Comparison of ENCODE assay signal across 21 cellular contexts in the genomic region with DNA sequence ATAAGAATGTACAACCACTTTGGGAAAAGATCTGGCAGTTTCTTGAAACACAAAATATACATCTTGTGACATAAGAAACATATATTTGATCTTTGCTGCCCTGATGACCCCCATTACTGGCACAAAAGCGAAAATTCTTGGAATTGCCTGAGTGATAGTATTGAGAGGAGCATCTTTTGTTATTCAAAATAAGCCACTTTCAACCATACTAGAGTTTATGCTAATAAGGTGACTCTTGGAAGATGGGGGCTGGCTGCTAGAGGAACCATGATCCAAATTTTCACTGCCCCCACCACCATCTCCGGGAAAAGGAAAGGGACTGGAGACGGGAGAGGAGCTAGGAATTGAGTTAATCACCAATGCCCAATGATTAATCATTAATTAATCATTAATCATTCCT.
"Had no signal": no experiment of that assay in that cellular context is flagged by ENCODE, and none has a peak within 500 bp of the region (broad histone marks: within the 10 kb centered on the region; RNA-seq: fewer than 3 reads in every experiment).

No MANE protein-coding gene starts in this region.

- H3K4me3 Mint-ChIP-seq: activated CD4-positive, alpha-beta T cell treated with anti-CD3 and anti-CD28 coated beads, Interleukin-2, amount 10 ng/mL, durations not matched to agents 24 days and 14 days; activated CD8-positive, alpha-beta memory T cell treated with anti-CD3 and anti-CD28 coated beads, Interleukin-2, amount 10 ng/mL, durations not matched to agents 7 days and 5 days; activated CD8-positive, alpha-beta T cell treated with anti-CD3 and anti-CD28 coated beads for 36 hours; activated naive CD8-positive, alpha-beta T cell treated with anti-CD3 and anti-CD28 coated beads, Interleukin-2, amount 50 U/mL, for 24 hours; natural killer cell; T-helper 1 cell treated with Interleukin-12 subunit alpha and Interleukin-12 subunit beta and Interleukin-4 antibody, amounts not matched to agents 30 μg/mL and 1 μg/mL, for 36 hours had no signal

- H3K27me3 ChIP-seq: foreskin keratinocyte, spleen, upper lobe of right lung had no signal

- H3K27ac ChIP-seq: foreskin keratinocyte, spleen, upper lobe of right lung had no signal

- DNase-seq: activated CD4-positive, alpha-beta T cell treated with anti-CD3 and anti-CD28 coated beads, Interleukin-2, amount 10 ng/mL, durations not matched to agents 24 days and 14 days; activated CD8-positive, alpha-beta memory T cell treated with anti-CD3 and anti-CD28 coated beads, Interleukin-2, amount 10 ng/mL, durations not matched to agents 7 days and 5 days; activated CD8-positive, alpha-beta T cell treated with anti-CD3 and anti-CD28 coated beads for 36 hours; activated effector memory CD4-positive, alpha-beta T cell treated with anti-CD3 and anti-CD28 coated beads, Interleukin-2, amount 50 U/mL, for 16 hours; activated naive CD4-positive, alpha-beta T cell treated with anti-CD3 and anti-CD28 coated beads, Interleukin-2, amount 50 U/mL, for 16 hours; activated naive CD8-positive, alpha-beta T cell treated with anti-CD3 and anti-CD28 coated beads, Interleukin-2, amount 50 U/mL, for 24 hours; activated T-cell treated with anti-CD3 and anti-CD28 coated beads for 4 hours; cerebellar nuclear complex; cortex of kidney; erythroblast; foreskin keratinocyte; hippocampal formation; left ventricle myocardium superior; midbrain; natural killer cell; spleen; stimulated activated CD4-positive, alpha-beta T cell treated with anti-CD3 and anti-CD28 coated beads, Interleukin-4, amount 100 ng/mL, for 4 hours; stimulated activated naive CD8-positive, alpha-beta T cell treated with anti-CD3 and anti-CD28 coated beads, Interleukin-15, Interleukin-2, amounts not matched to agents 100 U/mL and 50 U/mL, for 24 hours; upper lobe of right lung had no signal

- H3K36me3 Mint-ChIP-seq: natural killer cell had no signal

- H3K36me3 ChIP-seq: upper lobe of right lung had no signal

- H3K27me3 Mint-ChIP-seq: activated CD4-positive, alpha-beta T cell treated with anti-CD3 and anti-CD28 coated beads, Interleukin-2, amount 10 ng/mL, durations not matched to agents 24 days and 14 days; activated CD8-positive, alpha-beta memory T cell treated with anti-CD3 and anti-CD28 coated beads, Interleukin-2, amount 10 ng/mL, durations not matched to agents 7 days and 5 days; activated CD8-positive, alpha-beta T cell treated with anti-CD3 and anti-CD28 coated beads for 36 hours; activated naive CD8-positive, alpha-beta T cell treated with anti-CD3 and anti-CD28 coated beads, Interleukin-2, amount 50 U/mL, for 24 hours; progenitor cell of endocrine pancreas had no signal

- H3K27ac Mint-ChIP-seq: activated CD4-positive, alpha-beta T cell treated with anti-CD3 and anti-CD28 coated beads, Interleukin-2, amount 10 ng/mL, durations not matched to agents 24 days and 14 days; activated CD8-positive, alpha-beta memory T cell treated with anti-CD3 and anti-CD28 coated beads, Interleukin-2, amount 10 ng/mL, durations not matched to agents 7 days and 5 days; activated CD8-positive, alpha-beta T cell treated with anti-CD3 and anti-CD28 coated beads for 36 hours; activated naive CD8-positive, alpha-beta T cell treated with anti-CD3 and anti-CD28 coated beads, Interleukin-2, amount 50 U/mL, for 24 hours; natural killer cell; progenitor cell of endocrine pancreas; T-helper 1 cell treated with Interleukin-12 subunit alpha and Interleukin-12 subunit beta and Interleukin-4 antibody, amounts not matched to agents 30 μg/mL and 1 μg/mL, for 36 hours had no signal

- H3K4me3 ChIP-seq: spleen, upper lobe of right lung had no signal

- ATAC-seq: activated CD8-positive, alpha-beta memory T cell treated with anti-CD3 and anti-CD28 coated beads, Interleukin-2, amount 10 ng/mL, durations not matched to agents 7 days and 5 days; activated CD8-positive, alpha-beta T cell treated with anti-CD3 and anti-CD28 coated beads for 36 hours; activated naive CD8-positive, alpha-beta T cell treated with anti-CD3 and anti-CD28 coated beads, Interleukin-2, amount 50 U/mL, for 24 hours; foreskin keratinocyte; left ventricle myocardium superior; natural killer cell; stimulated activated naive CD8-positive, alpha-beta T cell treated with anti-CD3 and anti-CD28 coated beads, Interleukin-15, Interleukin-2, amounts not matched to agents 100 U/mL and 50 U/mL, for 24 hours; upper lobe of right lung had no signal
